Comparison of ENCODE assay signal across 24 cellular contexts in the genomic region with DNA sequence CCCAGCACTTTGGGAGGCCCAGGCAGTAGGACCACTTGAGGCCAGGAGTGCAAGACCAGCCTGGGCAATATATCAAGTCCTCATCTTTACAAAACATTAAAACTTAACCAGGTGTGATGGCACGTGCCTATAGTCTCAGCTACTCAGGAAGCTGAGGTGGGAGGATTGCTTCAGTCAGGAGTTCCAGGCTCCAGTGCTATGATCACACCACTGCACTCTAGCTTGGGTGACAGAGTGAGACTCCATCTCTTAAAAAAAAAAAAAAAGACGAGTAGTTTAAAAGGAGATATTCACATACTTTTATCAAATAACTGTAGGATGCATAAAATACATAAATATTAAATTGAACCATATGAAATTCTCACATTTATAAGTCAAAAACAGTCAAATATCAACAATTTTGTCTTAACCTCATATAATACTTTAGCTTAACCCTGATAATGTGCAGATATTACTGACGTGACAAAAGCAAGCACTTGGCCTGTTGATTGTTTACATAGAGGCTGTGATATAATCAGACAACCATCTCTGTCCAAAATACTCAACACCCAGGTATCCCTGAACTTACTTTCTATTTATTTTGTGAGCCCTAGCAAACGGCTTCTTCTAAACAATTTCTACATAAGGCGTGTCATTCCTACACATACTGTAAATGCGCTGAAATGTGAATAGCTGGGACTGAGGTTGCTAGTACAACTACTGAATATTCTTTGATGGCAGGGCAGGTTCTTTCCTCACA.
"Had no signal": no experiment of that assay in that cellular context is flagged by ENCODE, and none has a peak within 500 bp of the region (broad histone marks: within the 10 kb centered on the region; RNA-seq: fewer than 3 reads in every experiment).

No MANE protein-coding gene starts in this region.

- H3K36me3 ChIP-seq: neural progenitor cell, thyroid gland had no signal

- H3K4me2 ChIP-seq: neural progenitor cell had no signal

- H3K4me3 ChIP-seq: neural progenitor cell, right lobe of liver, thyroid gland, upper lobe of left lung, vagina had no signal

- H3K9me3 Mint-ChIP-seq: activated CD4-positive, alpha-beta memory T cell treated with anti-CD3 and anti-CD28 coated beads, Interleukin-2, amount 10 ng/mL, durations not matched to agents 7 days and 5 days; activated CD4-positive, alpha-beta T cell treated with anti-CD3 and anti-CD28 coated beads, Interleukin-2, amount 10 ng/mL, durations not matched to agents 7 days and 5 days; activated T-cell treated with anti-CD3 and anti-CD28 coated beads, Interleukin-2, amount 50 U/mL, for 24 hours; central memory CD8-positive, alpha-beta T cell; naive thymus-derived CD8-positive, alpha-beta T cell; neural progenitor cell had no signal

- H3K27ac Mint-ChIP-seq: activated CD4-positive, alpha-beta memory T cell treated with anti-CD3 and anti-CD28 coated beads, Interleukin-2, amount 10 ng/mL, durations not matched to agents 7 days and 5 days; activated CD4-positive, alpha-beta T cell treated with anti-CD3 and anti-CD28 coated beads, Interleukin-2, amount 10 ng/mL, durations not matched to agents 7 days and 5 days; activated T-cell treated with anti-CD3 and anti-CD28 coated beads, Interleukin-2, amount 50 U/mL, for 24 hours; neural progenitor cell had no signal

- ATAC-seq: naive thymus-derived CD8-positive, alpha-beta T cell; stimulated activated naive CD8-positive, alpha-beta T cell treated with anti-CD3 and anti-CD28 coated beads, Interleukin-15, Interleukin-2, amounts not matched to agents 100 U/mL and 50 U/mL, for 24 hours had no signal

- H3K9me3 ChIP-seq: right lobe of liver, thyroid gland, upper lobe of left lung, vagina had no signal

- H3K27me3 ChIP-seq: right lobe of liver, thyroid gland, upper lobe of left lung, vagina had no signal

- H3K27me3 Mint-ChIP-seq: activated CD4-positive, alpha-beta memory T cell treated with anti-CD3 and anti-CD28 coated beads, Interleukin-2, amount 10 ng/mL, durations not matched to agents 7 days and 5 days; activated CD4-positive, alpha-beta T cell treated with anti-CD3 and anti-CD28 coated beads, Interleukin-2, amount 10 ng/mL, durations not matched to agents 7 days and 5 days; activated T-cell treated with anti-CD3 and anti-CD28 coated beads, Interleukin-2, amount 50 U/mL, for 24 hours; central memory CD8-positive, alpha-beta T cell; naive thymus-derived CD8-positive, alpha-beta T cell had no signal

- H3K4me1 ChIP-seq: right lobe of liver, thyroid gland, upper lobe of left lung, vagina had no signal

- H3K4me3 Mint-ChIP-seq: activated CD4-positive, alpha-beta memory T cell treated with anti-CD3 and anti-CD28 coated beads, Interleukin-2, amount 10 ng/mL, durations not matched to agents 7 days and 5 days; activated CD4-positive, alpha-beta T cell treated with anti-CD3 and anti-CD28 coated beads, Interleukin-2, amount 10 ng/mL, durations not matched to agents 7 days and 5 days; activated T-cell treated with anti-CD3 and anti-CD28 coated beads, Interleukin-2, amount 50 U/mL, for 24 hours; central memory CD8-positive, alpha-beta T cell; naive thymus-derived CD8-positive, alpha-beta T cell; neural progenitor cell had no signal

- H3K4me1 Mint-ChIP-seq: activated CD4-positive, alpha-beta memory T cell treated with anti-CD3 and anti-CD28 coated beads, Interleukin-2, amount 10 ng/mL, durations not matched to agents 7 days and 5 days; activated CD4-positive, alpha-beta T cell treated with anti-CD3 and anti-CD28 coated beads, Interleukin-2, amount 10 ng/mL, durations not matched to agents 7 days and 5 days; central memory CD8-positive, alpha-beta T cell had no signal

- DNase-seq: activated CD4-positive, alpha-beta memory T cell treated with anti-CD3 and anti-CD28 coated beads, Interleukin-2, amount 10 ng/mL, durations not matched to agents 7 days and 5 days; activated CD4-positive, alpha-beta T cell treated with anti-CD3 and anti-CD28 coated beads, Interleukin-2, amount 10 ng/mL, durations not matched to agents 7 days and 5 days; activated CD4-positive, CD25-positive, alpha-beta regulatory T cell treated with anti-CD3 and anti-CD28 coated beads, Interleukin-2, amount 50 U/mL, for 72 hours; activated CD8-positive, alpha-beta memory T cell treated with anti-CD3 and anti-CD28 coated beads, Interleukin-2, amount 50 U/mL, for 48 hours; activated gamma-delta T cell treated with Interleukin-2 at 50 U/mL for 16 hours; activated naive CD4-positive, alpha-beta T cell treated with anti-CD3 and anti-CD28 coated beads, Interleukin-2, amount 50 U/mL, for 16 hours; activated T-cell treated with anti-CD3 and anti-CD28 coated beads, Interleukin-2, amount 50 U/mL, for 24 hours; amniotic stem cell; dermis blood vessel endothelial cell; effector CD8-positive, alpha-beta T cell; kidney glomerular epithelial cell; mammary epithelial cell; midbrain; naive thymus-derived CD8-positive, alpha-beta T cell; occipital lobe; right lobe of liver; stimulated activated CD4-positive, alpha-beta T cell treated with anti-CD3 and anti-CD28 coated beads, Interleukin-4, amount 100 ng/mL, for 1 hour; stimulated activated naive CD8-positive, alpha-beta T cell treated with anti-CD3 and anti-CD28 coated beads, Interleukin-15, Interleukin-2, amounts not matched to agents 100 U/mL and 50 U/mL, for 24 hours; T-helper 2 cell; thyroid gland; upper lobe of left lung had no signal

- H3K27ac ChIP-seq: neural progenitor cell, right lobe of liver, thyroid gland, upper lobe of left lung, vagina had no signal

- H2AFZ ChIP-seq: neural progenitor cell had no signal
